11 cellular contexts compared by ENCODE assay signal in the genomic region with DNA sequence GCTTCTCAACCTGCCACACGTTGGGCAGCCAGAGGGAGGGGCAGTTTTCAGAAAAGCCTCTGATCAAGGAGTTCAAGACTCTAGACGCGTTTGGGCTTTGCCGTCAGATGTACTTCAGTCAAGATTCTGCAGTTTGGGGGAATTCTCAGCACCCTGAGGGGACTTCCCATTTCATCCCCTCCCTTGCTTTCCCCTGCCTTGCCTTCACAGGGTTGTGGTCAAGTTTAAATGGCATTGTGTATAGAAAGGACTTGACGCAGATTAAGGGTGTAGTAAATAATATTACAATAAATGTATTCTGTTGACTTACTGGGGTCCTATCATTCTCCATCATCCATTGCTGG.
DNase-seq lines count a peak whose midpoint lies in the region; ATAC-seq and TF ChIP-seq lines count a peak whose summit lies in the region.
"Had no signal": no experiment of that assay in that cellular context is flagged by ENCODE, and none has a peak within 500 bp of the region (broad histone marks: within the 10 kb centered on the region; RNA-seq: fewer than 3 reads in every experiment).

No MANE protein-coding gene starts in this region.

- H3K4me1 ChIP-seq in cardiac muscle cell (ENCODE audit: low read depth) (peaks cover 22% of the 10 kb centered on the region), HAP-1 (peaks cover 15% of the 10 kb centered on the region)

- peak overlapping the region; percentile 72 to 93 (median 89) for H3K27ac Mint-ChIP-seq in brain
- no peak overlapping the region for H3K27ac Mint-ChIP-seq in stimulated activated memory B cell treated with anti-CD40 and anti-IgM and Interleukin-4, amounts not matched to agents 10 μg/mL and 1 μg/mL and 100 μg/mL, for 72 hours
- H3K27ac Mint-ChIP-seq: stimulated activated naive CD8-positive, alpha-beta T cell treated with anti-CD3 and anti-CD28 coated beads, Interleukin-15, Interleukin-2, amounts not matched to agents 100 ng/mL and 50 ng/mL, for 24 hours had no signal

- H3K27ac ChIP-seq in cardiac muscle cell, result peak overlapping the region; percentile 80
- H3K27ac ChIP-seq: SK-N-MC had no signal

- H3K27me3 ChIP-seq in cardiac muscle cell (no peaks in the 10 kb centered on the region), HAP-1 (ENCODE audit: low read depth) (no peaks in the 10 kb centered on the region; the same call in 1 of the 2 replicates)

- peaks cover 22% of the 10 kb centered on the region for H3K4me1 Mint-ChIP-seq in brain
- H3K4me1 Mint-ChIP-seq in stimulated activated memory B cell treated with anti-CD40 and anti-IgM and Interleukin-4, amounts not matched to agents 10 μg/mL and 1 μg/mL and 100 μg/mL, for 72 hours, result peaks cover 6% of the 10 kb centered on the region

- no peaks in the 10 kb centered on the region for H3K9me3 ChIP-seq in cardiac muscle cell (ENCODE audit: low read depth)
- H3K9me3 ChIP-seq in HAP-1, result peaks cover 9% of the 10 kb centered on the region; the same call in 1 of the 2 replicates

- H3K36me3 ChIP-seq in cardiac muscle cell (no peaks in the 10 kb centered on the region), HAP-1 (replicated peaks) (no peaks in the 10 kb centered on the region)

- no peak for ATAC-seq in Right ventricle myocardium superior (ENCODE audit: poor library complexity)
- peak; percentile 72 for ATAC-seq in HG02588 (IDR thresholded peaks at IDR 0.05; ENCODE audit: unreplicated experiment)
- peak; percentile 72 for ATAC-seq in stimulated activated memory B cell treated with anti-CD40 and anti-IgM and Interleukin-4, amounts not matched to agents 10 μg/mL and 1 μg/mL and 100 μg/mL, for 72 hours

- in situ Hi-C loops in HAP-1 (cut with MboI; ENCODE audit: low sequenced_read_pairs), result no loop called here

- H3K36me3 Mint-ChIP-seq in brain, result peaks cover 16% of the 10 kb centered on the region
- no peaks in the 10 kb centered on the region for H3K36me3 Mint-ChIP-seq in stimulated activated memory B cell treated with anti-CD40 and anti-IgM and Interleukin-4, amounts not matched to agents 10 μg/mL and 1 μg/mL and 100 μg/mL, for 72 hours

- no peak overlapping the region for H3K4me3 ChIP-seq in cardiac muscle cell
- no peak overlapping the region for H3K4me3 ChIP-seq in HAP-1
- H3K4me3 ChIP-seq: SK-N-MC had no signal

- no peak for DNase-seq in cardiac muscle cell (ENCODE audit: low read depth in 1 of 2, low spot score in 1 of 2)
- no peak for DNase-seq in Right ventricle myocardium superior
- DNase-seq in SHP77 treated with DMSO at 0.1 percent for 48 hours (lab: John Stamatoyannopoulos, UW), result no peak
- DNase-seq in HAP-1 (ENCODE audit: low spot score in 2 of 2), result no peak
- DNase-seq in OCI-M2 (lab: John Stamatoyannopoulos, UW; ENCODE audit: unreplicated experiment), result no peak
- DNase-seq: activated CD4-positive, alpha-beta T cell treated with anti-CD3 and anti-CD28 coated beads for 4 hours had no signal

- intact Hi-C loops in Right ventricle myocardium superior (cut with DNase I), result no loop called here

- peaks cover 22 to 45% (median 38%) of the 10 kb centered on the region in 5 experiments for H3K9me3 Mint-ChIP-seq in brain
- H3K9me3 Mint-ChIP-seq in stimulated activated memory B cell treated with anti-CD40 and anti-IgM and Interleukin-4, amounts not matched to agents 10 μg/mL and 1 μg/mL and 100 μg/mL, for 72 hours, result peaks cover 22% of the 10 kb centered on the region

- TF ChIP-seq CTCF in cardiac muscle cell (IDR thresholded peaks at IDR 0.05; ENCODE audit: low read depth, low read length) (no peak), brain (conservative IDR thresholded peaks at IDR 0.05) (peak in 1 of 2 experiments; percentile 28)

- peaks cover 5% of the 10 kb centered on the region for H3K27me3 Mint-ChIP-seq in brain
- H3K27me3 Mint-ChIP-seq in stimulated activated memory B cell treated with anti-CD40 and anti-IgM and Interleukin-4, amounts not matched to agents 10 μg/mL and 1 μg/mL and 100 μg/mL, for 72 hours, result peaks cover 24% of the 10 kb centered on the region

- H3K4me3 Mint-ChIP-seq in brain, result peak overlapping the region; percentile 5 to 62 (median 47)
- H3K4me3 Mint-ChIP-seq in stimulated activated memory B cell treated with anti-CD40 and anti-IgM and Interleukin-4, amounts not matched to agents 10 μg/mL and 1 μg/mL and 100 μg/mL, for 72 hours, result no peak overlapping the region
- H3K4me3 Mint-ChIP-seq: stimulated activated naive CD8-positive, alpha-beta T cell treated with anti-CD3 and anti-CD28 coated beads, Interleukin-15, Interleukin-2, amounts not matched to agents 100 ng/mL and 50 ng/mL, for 24 hours had no signal
